ENCODE assay signal across 8 cellular contexts in genomic region chr5:52799983-52800393, GRCh38. TPM values are rescaled to one million over a fixed set of nuclear protein-coding genes. Genes with fewer than 3 reads are reported as not detected.
DNase-seq lines count a peak whose midpoint lies in the region; ATAC-seq and TF ChIP-seq lines count a peak whose summit lies in the region.

No MANE protein-coding gene starts in this region.

- peaks cover 1% of the 10 kb centered on the region for H3K27me3 Mint-ChIP-seq in IgD-negative memory B cell

- H3K4me1 Mint-ChIP-seq in IgD-negative memory B cell = peaks cover 22 to 40% (median 38%) of the 10 kb centered on the region in 3 donors

- POLR2A ChIA-PET in OCI-LY7 (lab: Charles Lee) = interaction anchor here (0.5 to 2.2 kb wide), 15 partner anchors 8 to 479 kb away, joined by 3 to 21 read pairs (median 3); partner anchors contain the start of gene MOCS2

- TF ChIP-seq CTCF in OCI-LY7 (conservative IDR thresholded peaks at IDR 0.05; ENCODE audit: low read length) = no peak
- TF ChIP-seq CTCF in epithelial cell of esophagus (IDR thresholded peaks at IDR 0.05; ENCODE audit: insufficient read depth, low read depth, low read length, missing control alignments) = no peak
- TF ChIP-seq CTCF in mucosa of descending colon (IDR thresholded peaks at IDR 0.05) = no peak

- BruUV-seq in OCI-LY7 (replicated peaks; lab: Mats Ljungman, UMichigan) = no TSS peak

- H3K36me3 Mint-ChIP-seq in IgD-negative memory B cell = peaks cover 2% of the 10 kb centered on the region

- DNase-seq in DMS153 treated with DMSO at 0.1 percent for 48 hours (lab: John Stamatoyannopoulos, UW; ENCODE audit: unreplicated experiment) (peak; percentile 7), OCI-LY7 (ENCODE audit: low spot score) (peak; percentile 96), activated T-cell treated with anti-CD3 and anti-CD28 coated beads for 4 hours (peak; percentile 91), epithelial cell of esophagus (ENCODE audit: low read depth) (peak; percentile 91), mucosa of descending colon (peak; percentile 95 to 97 (median 97))
- DNase-seq in stimulated activated CD8-positive, alpha-beta memory T cell treated with anti-CD3 and anti-CD28 coated beads, Interleukin-4, amount 100 ng/mL, for 1 hour (ENCODE audit: low read depth in 2 of 2, low spot score in 1 of 2) = peak; percentile 88 to 94

- H3K36me3 ChIP-seq in OCI-LY7 (ENCODE audit: insufficient read depth, low read length) (peaks cover 33% of the 10 kb centered on the region), mucosa of descending colon (ENCODE audit: low read depth) (no peaks in the 10 kb centered on the region)

- H3K27ac ChIP-seq in OCI-LY7 (ENCODE audit: low read depth, low read length, poor library complexity, severe bottlenecking) = peak overlapping the region; percentile 87

- H3K9me3 Mint-ChIP-seq in IgD-negative memory B cell = no peaks in the 10 kb centered on the region

- H3K9me2 ChIP-seq in OCI-LY7 (ENCODE audit: insufficient read depth, low read length) = no peaks in the 10 kb centered on the region

- peaks cover 29% of the 10 kb centered on the region for H4K20me1 ChIP-seq in OCI-LY7 (ENCODE audit: insufficient read depth, low read length)

- peaks cover 52% of the 10 kb centered on the region for H3K79me2 ChIP-seq in OCI-LY7 (ENCODE audit: insufficient read depth, low read depth, low read length)

- H3K9me3 ChIP-seq in OCI-LY7 (ENCODE audit: low read length) = no peaks in the 10 kb centered on the region
- H3K9me3 ChIP-seq in mucosa of descending colon = no peaks in the 10 kb centered on the region

- H3K4me3 ChIP-seq in OCI-LY7 (ENCODE audit: low read depth, low read length, poor library complexity, severe bottlenecking) (peak overlapping the region; percentile 77), epithelial cell of esophagus (ENCODE audit: low read length) (peak overlapping the region; percentile 99), mucosa of descending colon (peak overlapping the region; percentile 44)

- intact Hi-C loops in OCI-LY7 (cut with micrococcal nuclease; ENCODE audit: unreplicated experiment) (loop anchor here (2.0 kb wide), 1 partner anchor 309 kb away; the partner anchor contains the start of gene MOCS2), mucosa of descending colon (cut with DNase I, micrococcal nuclease) (loop anchor here in 1 of 2 donors (10.0 kb wide), 1 partner anchor 95 kb away; no protein-coding TSS in a partner anchor)

- peak overlapping the region; percentile 89 to 98 (median 92) for H3K4me3 Mint-ChIP-seq in IgD-negative memory B cell

- peak overlapping the region; percentile 28 to 99 (median 96) for H3K27ac Mint-ChIP-seq in IgD-negative memory B cell

- CTCF ChIA-PET in OCI-LY7 (lab: Charles Lee; ENCODE audit: unreplicated experiment) = interaction anchor here (0.6 to 0.8 kb wide), 2 partner anchors 12 to 23 kb away, joined by 3 to 5 read pairs; no protein-coding TSS in a partner anchor

- ATAC-seq in GM21619 (IDR thresholded peaks at IDR 0.05; ENCODE audit: unreplicated experiment) = peak; percentile 79
- ATAC-seq in mucosa of descending colon = peak; percentile 95

- peak overlapping the region; percentile 91 for H3K4me2 ChIP-seq in OCI-LY7 (ENCODE audit: low read length)

- H3K4me1 ChIP-seq in OCI-LY7 (ENCODE audit: insufficient read depth, low read length, poor library complexity, severe bottlenecking) (peaks cover 20% of the 10 kb centered on the region), mucosa of descending colon (ENCODE audit: low read depth) (peaks cover 38% of the 10 kb centered on the region)

- H2AFZ ChIP-seq in OCI-LY7 (ENCODE audit: low read length) = peak overlapping the region; percentile 96

RNA-seq across cellular contexts. Expression of gene ITGA1, which starts 12.3 kb away (rescaled TPM):
- not detected for polyA plus RNA-seq in IgD-negative memory B cell
- total RNA-seq in OCI-LY7 (2014; rRNA removed; shearing (Covaris generic)) = not detected in 2 replicates
- total RNA-seq in OCI-LY7 (2022) (not detected in 2 replicates), mucosa of descending colon (100 to 1,000 TPM in 1 of 3 donors, 10 to 100 TPM in 2; 18.7 to 207 (median 42.0) TPM)

RNA-seq across cellular contexts. Expression of gene PELO, which starts 12.3 kb away (rescaled TPM):
- 3.2 TPM for polyA plus RNA-seq in IgD-negative memory B cell
- 11.1 and 13.0 TPM in 2 replicates for total RNA-seq in OCI-LY7 (2014; rRNA removed; shearing (Covaris generic))
- total RNA-seq in OCI-LY7 (2022) (8.8 and 10.2 TPM in 2 replicates), mucosa of descending colon (10 to 100 TPM; 14.9 to 59.4 (median 17.9) TPM)

Comparison
In these comparisons a context has a peak if more than half of its experiments do, and no peak if none do; other contexts are left out.
1. Peak in every context shown above with its lines: DNase-seq, ATAC-seq, H3K4me3 ChIP-seq and H3K27ac ChIP-seq.
2. DNase-seq: peak in every context shown above with its lines; median percentile 97 in mucosa of descending colon; 96 in OCI-LY7; 91 in activated T-cell treated with anti-CD3 and anti-CD28 coated beads for 4 hours; 91 in epithelial cell of esophagus; 91 in stimulated activated CD8-positive, alpha-beta memory T cell treated with anti-CD3 and anti-CD28 coated beads, Interleukin-4, amount 100 ng/mL, for 1 hour; 7 in DMS153 treated with DMSO at 0.1 percent for 48 hours.
3. H3K4me3 ChIP-seq: peak in every context shown above with its lines; median percentile 99 in epithelial cell of esophagus; 77 in OCI-LY7; 44 in mucosa of descending colon.
4. RNA of gene ITGA1, which starts 12.3 kb away (total RNA-seq): 18.7 to 207 TPM in mucosa of descending colon; not detected in OCI-LY7; every median in the first group is over 10 times any median in the second.